In genomic region chr19:19185853-19186728, GRCh38 we compare ENCODE assay signal across 8 cellular contexts. TPM values are rescaled to one million over a fixed set of nuclear protein-coding genes. Genes with fewer than 3 reads are reported as not detected.
DNase-seq lines count a peak whose midpoint lies in the region; ATAC-seq, FAIRE-seq and TF ChIP-seq lines count a peak whose summit lies in the region.

No MANE protein-coding gene starts in this region.

- H3K27ac ChIP-seq in KMS-11 (no peak overlapping the region), astrocyte (ENCODE audit: low read depth, low read length) (no peak overlapping the region), left lung (peak overlapping the region in 1 of 2 donors; percentile 95), coronary artery (no peak overlapping the region)

- H3K9me3 Mint-ChIP-seq in astrocyte (ENCODE audit: unreplicated experiment), result no peaks in the 10 kb centered on the region
- peaks cover 3% of the 10 kb centered on the region for H3K9me3 Mint-ChIP-seq in stimulated activated memory B cell treated with anti-CD40 and anti-IgM and Interleukin-4, amounts not matched to agents 10 μg/mL and 1 μg/mL and 100 μg/mL, for 72 hours

- H3K79me2 ChIP-seq in KMS-11 (ENCODE audit: insufficient read depth, low read depth) (peaks cover 18% of the 10 kb centered on the region), astrocyte (ENCODE audit: insufficient read depth, low read length) (peaks cover 26% of the 10 kb centered on the region)

- H3K9ac ChIP-seq in KMS-11, result no peak overlapping the region
- H3K9ac ChIP-seq in astrocyte (ENCODE audit: low read length), result no peak overlapping the region

- H3K27me3 Mint-ChIP-seq in astrocyte (ENCODE audit: low read depth, unreplicated experiment), result no peaks in the 10 kb centered on the region
- H3K27me3 Mint-ChIP-seq in stimulated activated memory B cell treated with anti-CD40 and anti-IgM and Interleukin-4, amounts not matched to agents 10 μg/mL and 1 μg/mL and 100 μg/mL, for 72 hours, result no peaks in the 10 kb centered on the region

- H3K4me2 ChIP-seq in KMS-11, result no peak overlapping the region
- H3K4me2 ChIP-seq in astrocyte (ENCODE audit: low read length), result no peak overlapping the region

- H3K36me3 Mint-ChIP-seq in astrocyte (ENCODE audit: low read depth, unreplicated experiment), result peaks cover 12% of the 10 kb centered on the region
- H3K36me3 Mint-ChIP-seq in stimulated activated memory B cell treated with anti-CD40 and anti-IgM and Interleukin-4, amounts not matched to agents 10 μg/mL and 1 μg/mL and 100 μg/mL, for 72 hours, result peaks cover 40% of the 10 kb centered on the region

- no peaks in the 10 kb centered on the region for H3K36me3 ChIP-seq in KMS-11 (ENCODE audit: insufficient read depth)
- peaks cover 4% of the 10 kb centered on the region for H3K36me3 ChIP-seq in astrocyte (ENCODE audit: insufficient read depth, low read length)
- H3K36me3 ChIP-seq in left lung, result peaks cover 0 to 50% of the 10 kb centered on the region in 2 donors

- DNase-seq in DMS53 (lab: John Stamatoyannopoulos, UW) (peak; percentile 80), T-helper 22 cell (ENCODE audit: low read depth) (peak; percentile 32), astrocyte (ENCODE audit: low read depth) (peak; percentile 13), left lung (peak in 1 of 2 donors; percentile 60), NCI-H446 (lab: John Stamatoyannopoulos, UW) (no peak), coronary artery (ENCODE audit: low spot score) (no peak)

- H2AFZ ChIP-seq in KMS-11 (ENCODE audit: low read depth) (no peak overlapping the region), astrocyte (ENCODE audit: low read depth, low read length) (no peak overlapping the region)

- TF ChIP-seq CTCF in KMS-11 (conservative IDR thresholded peaks at IDR 0.05; ENCODE audit: low read depth, low read length) (peak; percentile 77), astrocyte (IDR thresholded peaks at IDR 0.05; ENCODE audit: insufficient read depth, low read depth, low read length) (peak; percentile 26), left lung (IDR thresholded peaks at IDR 0.05) (peak; percentile 38 to 57), coronary artery (IDR thresholded peaks at IDR 0.05) (no peak)

- H3K4me3 Mint-ChIP-seq in astrocyte (ENCODE audit: unreplicated experiment), result no peak overlapping the region
- no peak overlapping the region for H3K4me3 Mint-ChIP-seq in stimulated activated memory B cell treated with anti-CD40 and anti-IgM and Interleukin-4, amounts not matched to agents 10 μg/mL and 1 μg/mL and 100 μg/mL, for 72 hours

- H4K20me1 ChIP-seq in KMS-11 (ENCODE audit: insufficient read depth), result no peaks in the 10 kb centered on the region
- peaks cover 25% of the 10 kb centered on the region for H4K20me1 ChIP-seq in astrocyte (ENCODE audit: insufficient read depth, low read length)

- intact Hi-C loops in left lung (cut with DNase I), result no loop called here

- H3K4me3 ChIP-seq in KMS-11 (IDR thresholded peaks at IDR 0.05; ENCODE audit: insufficient read depth, low read depth, low read length) (no peak overlapping the region), astrocyte (ENCODE audit: insufficient read depth, low read depth, low read length) (no peak overlapping the region), left lung (no peak overlapping the region), coronary artery (no peak overlapping the region)

- H3K27ac Mint-ChIP-seq in astrocyte (ENCODE audit: unreplicated experiment), result no peak overlapping the region
- peak overlapping the region; percentile 11 for H3K27ac Mint-ChIP-seq in stimulated activated memory B cell treated with anti-CD40 and anti-IgM and Interleukin-4, amounts not matched to agents 10 μg/mL and 1 μg/mL and 100 μg/mL, for 72 hours

- FAIRE-seq in astrocyte (lab: Jason Lieb, UNC), result no peak

- H3K4me1 ChIP-seq in KMS-11 (ENCODE audit: low read depth, poor library complexity, severe bottlenecking) (peaks cover 17% of the 10 kb centered on the region), astrocyte (ENCODE audit: insufficient read depth, low read length) (peaks cover 3% of the 10 kb centered on the region), left lung (peaks cover 2 to 67% of the 10 kb centered on the region in 2 donors)

- H3K9me3 ChIP-seq in astrocyte (ENCODE audit: insufficient read depth, low read depth, low read length), result no peaks in the 10 kb centered on the region
- H3K9me3 ChIP-seq in left lung, result no peaks in the 10 kb centered on the region

- H3K4me1 Mint-ChIP-seq in astrocyte (ENCODE audit: low read depth, unreplicated experiment), result peaks cover 2% of the 10 kb centered on the region
- peaks cover 52% of the 10 kb centered on the region for H3K4me1 Mint-ChIP-seq in stimulated activated memory B cell treated with anti-CD40 and anti-IgM and Interleukin-4, amounts not matched to agents 10 μg/mL and 1 μg/mL and 100 μg/mL, for 72 hours

- H3K27me3 ChIP-seq in KMS-11 (ENCODE audit: insufficient read depth, low read depth) (no peaks in the 10 kb centered on the region), astrocyte (ENCODE audit: insufficient read depth, low read length) (no peaks in the 10 kb centered on the region), left lung (no peaks in the 10 kb centered on the region)

- ATAC-seq in left lung, result peak; percentile 78
- ATAC-seq in stimulated activated memory B cell treated with anti-CD40 and anti-IgM and Interleukin-4, amounts not matched to agents 10 μg/mL and 1 μg/mL and 100 μg/mL, for 72 hours, result no peak

RNA-seq across cellular contexts. Expression of gene BORCS8, which starts 5.9 kb away (rescaled TPM):
- 29.5 and 33.5 TPM in 2 replicates for total RNA-seq in astrocyte
- total RNA-seq in left lung, result 10 to 100 TPM; 23.4 to 39.1 TPM

RNA-seq across cellular contexts. Expression of gene RFXANK, which starts 6.0 kb away (rescaled TPM):
- total RNA-seq in astrocyte (91.1 and 92.5 TPM in 2 replicates), left lung (10 to 100 TPM; 74.6 to 82.8 TPM)

RNA-seq across cellular contexts. Expression of gene MEF2B, which starts 16.0 kb away (rescaled TPM):
- total RNA-seq in astrocyte, result 0.58 and 1.7 TPM in 2 replicates
- 1 to 10 TPM; 1.1 to 2.3 TPM for total RNA-seq in left lung

RNA-seq across cellular contexts. Expression of gene NR2C2AP, which starts 17.1 kb away (rescaled TPM):
- total RNA-seq in astrocyte, result 4.3 and 5.1 TPM in 2 replicates
- total RNA-seq in left lung, result 10 to 100 TPM; 10.4 to 22.3 TPM

RNA-seq across cellular contexts. Expression of gene NCAN, which starts 25.7 kb away (rescaled TPM):
- 0.14 TPM in 1 of 2 replicates, not detected in the other for total RNA-seq in astrocyte
- not detected for total RNA-seq in left lung

Comparison
In these comparisons a context has a peak if more than half of its experiments do, and no peak if none do; other contexts are left out.
1. DNase-seq: peak in DMS53 (single experiment), T-helper 22 cell (single experiment) and astrocyte (single experiment); none in NCI-H446 (0 of 2) and coronary artery (single experiment).